15 cellular contexts compared by ENCODE assay signal in genomic region chr3:136266468-136266867, GRCh38. TPM values are rescaled to one million over a fixed set of nuclear protein-coding genes. Genes with fewer than 3 reads are reported as not detected.
DNase-seq lines count a peak whose midpoint lies in the region; ATAC-seq and TF ChIP-seq lines count a peak whose summit lies in the region.
"Had no signal": no experiment of that assay in that cellular context is flagged by ENCODE, and none has a peak within 500 bp of the region (broad histone marks: within the 10 kb centered on the region; RNA-seq: fewer than 3 reads in every experiment).

No MANE protein-coding gene starts in this region.

- no peak overlapping the region for H3K27ac Mint-ChIP-seq in stimulated activated memory B cell treated with anti-CD40 and anti-IgM and Interleukin-4, amounts not matched to agents 10 μg/mL and 1 μg/mL and 100 μg/mL, for 72 hours
- no peak overlapping the region for H3K27ac Mint-ChIP-seq in glutamatergic neuron (ENCODE audit: unreplicated experiment)
- H3K27ac Mint-ChIP-seq: activated T-helper 1 cell treated with anti-CD3 and anti-CD28 coated beads, Interleukin-12 subunit alpha, Interleukin-12 subunit beta, Interleukin-2, Interleukin-4 antibody, amounts not matched to agents 30 ng/mL and 10 ng/mL and 1 ng/mL, durations not matched to agents 14 hours and 24 hours and 36 hours; IgD-negative memory B cell had no signal

- peaks cover 8% of the 10 kb centered on the region for H3K4me1 Mint-ChIP-seq in stimulated activated memory B cell treated with anti-CD40 and anti-IgM and Interleukin-4, amounts not matched to agents 10 μg/mL and 1 μg/mL and 100 μg/mL, for 72 hours
- peaks cover 6% of the 10 kb centered on the region for H3K4me1 Mint-ChIP-seq in glutamatergic neuron (ENCODE audit: low read depth, unreplicated experiment)

- no peaks in the 10 kb centered on the region for H3K27me3 Mint-ChIP-seq in stimulated activated memory B cell treated with anti-CD40 and anti-IgM and Interleukin-4, amounts not matched to agents 10 μg/mL and 1 μg/mL and 100 μg/mL, for 72 hours
- no peaks in the 10 kb centered on the region for H3K27me3 Mint-ChIP-seq in glutamatergic neuron (ENCODE audit: unreplicated experiment)
- H3K27me3 Mint-ChIP-seq: IgD-negative memory B cell had no signal

- in situ Hi-C loops in Panc1 (cut with HindIII; ENCODE audit: low pct_unique_long_range_greater_than_20kb, low sequenced_read_pairs), result no loop called here

- H3K27ac ChIP-seq in Panc1 (ENCODE audit: low read length) (no peak overlapping the region), right atrium auricular region (no peak overlapping the region)
- H3K27ac ChIP-seq: colonic mucosa, tibial nerve had no signal

- POLR2A ChIA-PET in Panc1 (lab: Charles Lee), result no interaction called here

- H3K4me1 ChIP-seq in Panc1 (ENCODE audit: control insufficient read depth, insufficient read depth, low read length), result no peaks in the 10 kb centered on the region
- H3K4me1 ChIP-seq in right atrium auricular region, result no peaks in the 10 kb centered on the region
- H3K4me1 ChIP-seq: colonic mucosa, tibial nerve had no signal

- peaks cover 78% of the 10 kb centered on the region for H3K36me3 Mint-ChIP-seq in stimulated activated memory B cell treated with anti-CD40 and anti-IgM and Interleukin-4, amounts not matched to agents 10 μg/mL and 1 μg/mL and 100 μg/mL, for 72 hours
- H3K36me3 Mint-ChIP-seq in glutamatergic neuron (ENCODE audit: unreplicated experiment), result no peaks in the 10 kb centered on the region

- no peak overlapping the region for H3K4me3 Mint-ChIP-seq in stimulated activated memory B cell treated with anti-CD40 and anti-IgM and Interleukin-4, amounts not matched to agents 10 μg/mL and 1 μg/mL and 100 μg/mL, for 72 hours
- no peak overlapping the region for H3K4me3 Mint-ChIP-seq in glutamatergic neuron (ENCODE audit: unreplicated experiment)
- H3K4me3 Mint-ChIP-seq: activated T-helper 1 cell treated with anti-CD3 and anti-CD28 coated beads, Interleukin-12 subunit alpha, Interleukin-12 subunit beta, Interleukin-2, Interleukin-4 antibody, amounts not matched to agents 30 ng/mL and 10 ng/mL and 1 ng/mL, durations not matched to agents 14 hours and 24 hours and 36 hours; IgD-negative memory B cell; neural crest cell had no signal

- intact Hi-C loops in Panc1 (cut with micrococcal nuclease; ENCODE audit: unreplicated experiment), result no loop called here

- TF ChIP-seq CTCF in Panc1 (IDR thresholded peaks at IDR 0.05) (no peak), glutamatergic neuron (IDR thresholded peaks at IDR 0.05; ENCODE audit: partially characterized antibody, unreplicated experiment) (no peak), right atrium auricular region (IDR thresholded peaks at IDR 0.05) (no peak)

- no TSS peak for BruUV-seq in Panc1 (replicated peaks; lab: Mats Ljungman, UMichigan)

- no peaks in the 10 kb centered on the region for H3K9me3 Mint-ChIP-seq in stimulated activated memory B cell treated with anti-CD40 and anti-IgM and Interleukin-4, amounts not matched to agents 10 μg/mL and 1 μg/mL and 100 μg/mL, for 72 hours
- no peaks in the 10 kb centered on the region for H3K9me3 Mint-ChIP-seq in glutamatergic neuron (ENCODE audit: unreplicated experiment)
- H3K9me3 Mint-ChIP-seq: activated T-helper 1 cell treated with anti-CD3 and anti-CD28 coated beads, Interleukin-12 subunit alpha, Interleukin-12 subunit beta, Interleukin-2, Interleukin-4 antibody, amounts not matched to agents 30 ng/mL and 10 ng/mL and 1 ng/mL, durations not matched to agents 14 hours and 24 hours and 36 hours; IgD-negative memory B cell; neural crest cell had no signal

- H3K36me3 ChIP-seq in Panc1 (ENCODE audit: control insufficient read depth, insufficient read depth, low read length) (no peaks in the 10 kb centered on the region), right atrium auricular region (peaks cover 23% of the 10 kb centered on the region)

- CTCF ChIA-PET in Panc1 (lab: Charles Lee), result no interaction called here

- DNase-seq in Panc1 (ENCODE audit: low read depth, low spot score) (peak; percentile 54), iris pigment epithelial cell (ENCODE audit: low read depth) (peak; percentile 79), glutamatergic neuron (no peak), right atrium auricular region (ENCODE audit: low spot score) (no peak)
- no peak for DNase-seq in stimulated activated CD4-positive, alpha-beta T cell treated with anti-CD3 and anti-CD28 coated beads, Interleukin-12 subunit alpha, Interleukin-12 subunit beta, amount 100 ng/mL, for 4 hours
- DNase-seq: colonic mucosa; NCI-H748 treated with DMSO at 0.1 percent for 48 hours; stimulated activated CD4-positive, alpha-beta T cell treated with anti-CD3 and anti-CD28 coated beads, Interleukin-4, amount 100 ng/mL, for 4 hours had no signal

- ATAC-seq in GM18519 (IDR thresholded peaks at IDR 0.05; ENCODE audit: low FRiP score, unreplicated experiment), result peak; percentile 75
- peak; percentile 59 for ATAC-seq in HG02642 (IDR thresholded peaks at IDR 0.05; ENCODE audit: poor library complexity, unreplicated experiment)
- ATAC-seq in Panc1, result peak; percentile 93
- ATAC-seq in stimulated activated memory B cell treated with anti-CD40 and anti-IgM and Interleukin-4, amounts not matched to agents 10 μg/mL and 1 μg/mL and 100 μg/mL, for 72 hours, result no peak

- no peaks in the 10 kb centered on the region for H3K9me3 ChIP-seq in Panc1 (ENCODE audit: control insufficient read depth, insufficient read depth, low read depth, low read length)
- no peaks in the 10 kb centered on the region for H3K9me3 ChIP-seq in right atrium auricular region
- H3K9me3 ChIP-seq: colonic mucosa, tibial nerve had no signal

- H3K4me3 ChIP-seq in Panc1 (ENCODE audit: low read depth in 2 of 2, low read length in 2 of 2) (no peak overlapping the region), right atrium auricular region (no peak overlapping the region)
- H3K4me3 ChIP-seq: colonic mucosa, tibial nerve had no signal

- H3K27me3 ChIP-seq in Panc1 (ENCODE audit: control insufficient read depth, insufficient read depth, low read length) (no peaks in the 10 kb centered on the region), right atrium auricular region (no peaks in the 10 kb centered on the region)
- H3K27me3 ChIP-seq: colonic mucosa, tibial nerve had no signal

RNA-seq across cellular contexts. Expression of gene PCCB, which starts 16.3 kb away (rescaled TPM):
- total RNA-seq in Panc1 (2021; ENCODE audit: unreplicated experiment) (63.4 TPM), glutamatergic neuron (ENCODE audit: unreplicated experiment) (28.1 TPM), right atrium auricular region (100 to 1,000 TPM in 1 of 2 donors, 10 to 100 TPM in 1; 43.2 to 112 TPM)
- 71.9 TPM for polyA plus RNA-seq in Panc1 (2012; ENCODE audit: insufficient read length)

Comparison
In these comparisons a context has a peak if more than half of its experiments do, and no peak if none do; other contexts are left out.
1. DNase-seq: peak in Panc1 (single experiment) and iris pigment epithelial cell (single experiment); none in glutamatergic neuron (single experiment), right atrium auricular region (single experiment) and stimulated activated CD4-positive, alpha-beta T cell treated with anti-CD3 and anti-CD28 coated beads, Interleukin-12 subunit alpha, Interleukin-12 subunit beta, amount 100 ng/mL, for 4 hours (single experiment).